Comparison of ENCODE assay signal across 7 cellular contexts in the genomic region with DNA sequence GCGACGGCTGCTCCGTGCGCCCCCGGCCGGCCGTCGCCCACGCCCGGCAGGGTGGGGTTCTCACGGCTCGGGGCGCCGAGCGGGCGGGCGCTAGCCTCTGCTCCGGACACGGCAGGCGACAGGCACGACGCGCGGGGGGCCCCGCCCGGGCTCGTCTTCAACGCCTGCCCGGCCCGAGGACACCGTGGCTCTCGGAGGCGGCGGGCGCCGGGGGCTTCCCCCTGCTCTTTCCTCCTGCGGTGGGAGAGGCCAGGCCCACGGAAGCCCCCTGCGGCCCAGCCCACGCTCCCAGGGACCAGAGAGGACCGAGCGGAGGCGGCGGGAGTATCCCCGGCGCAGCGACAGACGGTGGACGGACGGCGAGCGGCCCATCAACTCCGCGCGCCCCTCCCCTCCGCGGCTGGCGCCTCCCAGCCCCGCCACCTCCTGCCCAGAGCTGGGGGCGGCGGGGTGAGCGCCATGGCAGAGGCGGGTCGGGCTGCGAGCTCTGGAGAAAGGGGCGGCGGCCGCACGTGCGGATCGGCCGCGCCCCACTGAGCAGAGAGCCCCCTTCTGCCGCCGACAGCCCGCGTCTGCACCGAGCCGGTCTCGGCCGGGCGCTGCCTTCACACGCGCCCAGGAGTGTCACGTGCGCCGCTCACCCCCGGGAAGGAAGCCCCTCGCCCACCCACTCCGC. TPM values are rescaled to one million over a fixed set of nuclear protein-coding genes. Genes with fewer than 3 reads are reported as not detected.
DNase-seq lines count a peak whose midpoint lies in the region; ATAC-seq, FAIRE-seq and TF ChIP-seq lines count a peak whose summit lies in the region.

A gene (minus strand): TSS at position 347 of the 676 bp plus-strand sequence. CDS start 386 bp downstream, outside the sequence.
A gene with protein sequence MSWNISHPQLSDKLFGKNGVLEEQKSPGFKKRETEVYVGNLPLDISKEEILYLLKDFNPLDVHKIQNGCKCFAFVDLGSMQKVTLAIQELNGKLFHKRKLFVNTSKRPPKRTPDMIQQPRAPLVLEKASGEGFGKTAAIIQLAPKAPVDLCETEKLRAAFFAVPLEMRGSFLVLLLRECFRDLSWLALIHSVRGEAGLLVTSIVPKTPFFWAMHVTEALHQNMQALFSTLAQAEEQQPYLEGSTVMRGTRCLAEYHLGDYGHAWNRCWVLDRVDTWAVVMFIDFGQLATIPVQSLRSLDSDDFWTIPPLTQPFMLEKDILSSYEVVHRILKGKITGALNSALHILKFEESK (plus strand): TSS at position 154 of the 676 bp plus-strand sequence. CDS start 4,685 bp downstream, outside the sequence.

- H3K4me3 ChIP-seq in bronchial epithelial cell (ENCODE audit: low read depth, low read length): peak within 1 kb of the TSS; percentile 19
- H3K4me3 ChIP-seq in liver (ENCODE audit: low read depth in 1 of 3, low read length in 3 of 3): peak within 1 kb of the TSS; percentile 49 to 71 (median 67)
- H3K4me3 ChIP-seq in stomach: peak within 1 kb of the TSS; percentile 43 to 60 (median 46)

- H3K27ac ChIP-seq in liver (ENCODE audit: low read depth in 1 of 2, low read length in 2 of 2) (peak within 1 kb of the TSS in 1 of 2 donors; percentile 36), stomach (peak within 1 kb of the TSS; percentile 5 to 69 (median 66))

- in situ Hi-C loops in KBM-7 (cut with MboI; ENCODE audit: low pct_unique_long_range_greater_than_20kb, low sequenced_read_pairs): no loop called here

- no peak for TF ChIP-seq EP300 in stomach (IDR thresholded peaks at IDR 0.05)

- no peak for ATAC-seq in HG02571 (IDR thresholded peaks at IDR 0.05; ENCODE audit: unreplicated experiment)

- H3K4me1 ChIP-seq in liver (ENCODE audit: control insufficient read depth in 4 of 4, insufficient read depth in 4 of 4, low read length in 3 of 4): peaks cover 4 to 12% (median 11%) of the 10 kb centered on the region in 4 donors
- peaks cover 15 to 24% (median 19%) of the 10 kb centered on the region in 4 donors for H3K4me1 ChIP-seq in stomach

- H3K36me3 ChIP-seq in bronchial epithelial cell (ENCODE audit: control insufficient read depth, insufficient read depth, low read length): no peaks in the 10 kb centered on the region
- H3K36me3 ChIP-seq in liver (ENCODE audit: control insufficient read depth in 4 of 4, insufficient read depth in 3 of 4, low read depth in 1 of 4, low read length in 3 of 4): peaks cover 0 to 2% (median 0%) of the 10 kb centered on the region in 4 donors
- H3K36me3 ChIP-seq in stomach: no peaks in the 10 kb centered on the region

- FAIRE-seq in bronchial epithelial cell (lab: Jason Lieb, UNC) (no peak), urothelium cell line (lab: Jason Lieb, UNC) (no peak)

- H3K9ac ChIP-seq in liver (ENCODE audit: low read depth in 1 of 2, low read length in 2 of 2): no peak within 1 kb of the TSS

- intact Hi-C loops in stomach (cut with DNase I; ENCODE audit: low total_unique reads): no loop called here

- TF ChIP-seq POLR2A in stomach (IDR thresholded peaks at IDR 0.05): no peak

- no peak for TF ChIP-seq CTCF in bronchial epithelial cell (IDR thresholded peaks at IDR 0.05; ENCODE audit: insufficient read depth, low read length, severe bottlenecking)
- TF ChIP-seq CTCF in liver (IDR thresholded peaks at IDR 0.05; ENCODE audit: low read depth, low read length, missing input control): no peak
- TF ChIP-seq CTCF in stomach (IDR thresholded peaks at IDR 0.05): no peak

- TF ChIP-seq RAD21 in liver (IDR thresholded peaks at IDR 0.05): no peak

- WGBS in liver: 11% methylated on average over 90 of the region's 90 CpGs
- WGBS in stomach, 5 donors: 2 to 5% (median 5%) methylated on average over 22 to 90 of the region's 90 CpGs

- H3K9me3 ChIP-seq in liver (ENCODE audit: control insufficient read depth in 4 of 4, low read length in 3 of 4) (peaks cover 0 to 2% (median 0%) of the 10 kb centered on the region in 4 donors), stomach (peaks cover 0 to 17% (median 10%) of the 10 kb centered on the region in 4 donors)

- peak; percentile 74 for DNase-seq in NCI-H2227 treated with DMSO at 0.1 percent for 48 hours (lab: John Stamatoyannopoulos, UW)
- no peak for DNase-seq in bronchial epithelial cell (ENCODE audit: low read depth)
- DNase-seq in stomach: no peak
- DNase-seq in urothelium cell line (ENCODE audit: low spot score): no peak
- no peak for DNase-seq in KBM-7

- H3K27me3 ChIP-seq in bronchial epithelial cell (ENCODE audit: control insufficient read depth, insufficient read depth, low read length) (peaks cover 21% of the 10 kb centered on the region), liver (ENCODE audit: control insufficient read depth in 4 of 4, insufficient read depth in 4 of 4, low read length in 3 of 4) (no peaks in the 10 kb centered on the region), stomach (peaks cover 18 to 80% (median 39%) of the 10 kb centered on the region in 3 donors)

TF ChIP-seq in liver, 16 proteins besides CTCF, POLR2A, EP300 and RAD21:
- no peak for TF ChIP-seq JUND (IDR thresholded peaks at IDR 0.05)
- TF ChIP-seq EGR1 (IDR thresholded peaks at IDR 0.05; ENCODE audit: low read depth in 2 of 2): no peak
- TF ChIP-seq, protein P1, sequence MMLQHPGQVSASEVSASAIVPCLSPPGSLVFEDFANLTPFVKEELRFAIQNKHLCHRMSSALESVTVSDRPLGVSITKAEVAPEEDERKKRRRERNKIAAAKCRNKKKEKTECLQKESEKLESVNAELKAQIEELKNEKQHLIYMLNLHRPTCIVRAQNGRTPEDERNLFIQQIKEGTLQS (IDR thresholded peaks at IDR 0.05): no peak
- TF ChIP-seq HNF4A (conservative IDR thresholded peaks at IDR 0.05): no peak
- TF ChIP-seq SP1 (IDR thresholded peaks at IDR 0.05): no peak
- TF ChIP-seq RXRA (IDR thresholded peaks at IDR 0.05): no peak
- TF ChIP-seq HNF4G (IDR thresholded peaks at IDR 0.05): no peak
- TF ChIP-seq, protein P2, sequence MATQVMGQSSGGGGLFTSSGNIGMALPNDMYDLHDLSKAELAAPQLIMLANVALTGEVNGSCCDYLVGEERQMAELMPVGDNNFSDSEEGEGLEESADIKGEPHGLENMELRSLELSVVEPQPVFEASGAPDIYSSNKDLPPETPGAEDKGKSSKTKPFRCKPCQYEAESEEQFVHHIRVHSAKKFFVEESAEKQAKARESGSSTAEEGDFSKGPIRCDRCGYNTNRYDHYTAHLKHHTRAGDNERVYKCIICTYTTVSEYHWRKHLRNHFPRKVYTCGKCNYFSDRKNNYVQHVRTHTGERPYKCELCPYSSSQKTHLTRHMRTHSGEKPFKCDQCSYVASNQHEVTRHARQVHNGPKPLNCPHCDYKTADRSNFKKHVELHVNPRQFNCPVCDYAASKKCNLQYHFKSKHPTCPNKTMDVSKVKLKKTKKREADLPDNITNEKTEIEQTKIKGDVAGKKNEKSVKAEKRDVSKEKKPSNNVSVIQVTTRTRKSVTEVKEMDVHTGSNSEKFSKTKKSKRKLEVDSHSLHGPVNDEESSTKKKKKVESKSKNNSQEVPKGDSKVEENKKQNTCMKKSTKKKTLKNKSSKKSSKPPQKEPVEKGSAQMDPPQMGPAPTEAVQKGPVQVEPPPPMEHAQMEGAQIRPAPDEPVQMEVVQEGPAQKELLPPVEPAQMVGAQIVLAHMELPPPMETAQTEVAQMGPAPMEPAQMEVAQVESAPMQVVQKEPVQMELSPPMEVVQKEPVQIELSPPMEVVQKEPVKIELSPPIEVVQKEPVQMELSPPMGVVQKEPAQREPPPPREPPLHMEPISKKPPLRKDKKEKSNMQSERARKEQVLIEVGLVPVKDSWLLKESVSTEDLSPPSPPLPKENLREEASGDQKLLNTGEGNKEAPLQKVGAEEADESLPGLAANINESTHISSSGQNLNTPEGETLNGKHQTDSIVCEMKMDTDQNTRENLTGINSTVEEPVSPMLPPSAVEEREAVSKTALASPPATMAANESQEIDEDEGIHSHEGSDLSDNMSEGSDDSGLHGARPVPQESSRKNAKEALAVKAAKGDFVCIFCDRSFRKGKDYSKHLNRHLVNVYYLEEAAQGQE (IDR thresholded peaks at IDR 0.05): no peak
- TF ChIP-seq TAF1 (conservative IDR thresholded peaks at IDR 0.05): no peak
- TF ChIP-seq GABPA (IDR thresholded peaks at IDR 0.05 in 1 of 2, conservative IDR thresholded peaks at IDR 0.05 in 1 of 2): no peak
- TF ChIP-seq YY1 (IDR thresholded peaks at IDR 0.05): no peak
- TF ChIP-seq FOXA1 (IDR thresholded peaks at IDR 0.05): no peak
TF ChIP-seq in liver: peak in this region for 0.

RNA-seq across cellular contexts. Expression of the first gene that starts in this region (rescaled TPM):
- total RNA-seq in bronchial epithelial cell: under 0.01 TPM in 1 of 2 replicates, not detected in the other
- total RNA-seq in liver: 1 to 10 TPM; 5.9 to 7.5 TPM
- 1 to 10 TPM; 3.1 to 3.5 TPM for polyA plus RNA-seq in liver
- total RNA-seq in stomach: 10 to 100 TPM in 2 of 5 donors, 1 to 10 TPM in 2, under 1 TPM in 1; 0.87 to 13.8 (median 4.9) TPM
- 1 to 10 TPM; 2.9 to 5.2 (median 4.0) TPM for polyA plus RNA-seq in stomach

RNA-seq across cellular contexts. Expression of the second gene that starts in this region (rescaled TPM):
- under 0.01 TPM in 1 of 2 replicates, not detected in the other for total RNA-seq in bronchial epithelial cell
- total RNA-seq in liver: 1 to 10 TPM in 1 of 2 donors, under 1 TPM in 1; 0.23 to 1.5 TPM
- polyA plus RNA-seq in liver: under 1 TPM; 0.58 to 0.97 TPM
- total RNA-seq in stomach: 1 to 10 TPM in 2 of 5 donors, under 1 TPM in 1, not detected in 2; 0.18 to 1.7 (median 1.0) TPM
- 1 to 10 TPM in 2 of 3 donors, under 1 TPM in 1; 0.81 to 4.1 (median 2.4) TPM for polyA plus RNA-seq in stomach
